Comparison of ENCODE assay signal across 9 cellular contexts in genomic region chr6:193773-194310, GRCh38.
DNase-seq lines count a peak whose midpoint lies in the region; ATAC-seq lines count a peak whose summit lies in the region.
"Had no signal": no experiment of that assay in that cellular context is flagged by ENCODE, and none has a peak within 500 bp of the region (broad histone marks: within the 10 kb centered on the region; RNA-seq: fewer than 3 reads in every experiment).

No MANE protein-coding gene starts in this region.

- peak overlapping the region; percentile 93 for H3K27ac Mint-ChIP-seq in activated CD4-positive, alpha-beta T cell treated with anti-CD3 and anti-CD28 coated beads for 36 hours
- H3K27ac Mint-ChIP-seq in stimulated activated effector memory CD8-positive, alpha-beta T cell treated with anti-CD3 and anti-CD28 coated beads, Interleukin-12 subunit alpha, Interleukin-12 subunit beta, amount 100 ng/mL, for 72 hours = peak overlapping the region; percentile 80

- no peaks in the 10 kb centered on the region for H3K9me3 ChIP-seq in Karpas-422 (ENCODE audit: low read length)
- H3K9me3 ChIP-seq: ovary had no signal

- peak overlapping the region; percentile 15; the same call in 1 of the 2 replicates for H2AFZ ChIP-seq in Karpas-422 (ENCODE audit: low read length)

- peak overlapping the region; percentile 11 for H3K4me3 Mint-ChIP-seq in activated CD4-positive, alpha-beta T cell treated with anti-CD3 and anti-CD28 coated beads for 36 hours
- H3K4me3 Mint-ChIP-seq in stimulated activated effector memory CD8-positive, alpha-beta T cell treated with anti-CD3 and anti-CD28 coated beads, Interleukin-12 subunit alpha, Interleukin-12 subunit beta, amount 100 ng/mL, for 72 hours = peak overlapping the region; percentile 33

- H3K4me1 ChIP-seq in Karpas-422 (ENCODE audit: low read length) = peaks cover 7% of the 10 kb centered on the region

- H3K27ac ChIP-seq in Karpas-422 (ENCODE audit: low read length) = no peak overlapping the region
- H3K27ac ChIP-seq: ovary had no signal

- no peaks in the 10 kb centered on the region for H4K20me1 ChIP-seq in Karpas-422 (ENCODE audit: insufficient read depth, low read depth, low read length)

- no peaks in the 10 kb centered on the region for H3K27me3 Mint-ChIP-seq in activated CD4-positive, alpha-beta T cell treated with anti-CD3 and anti-CD28 coated beads for 36 hours

- CTCF ChIA-PET in activated CD4-positive, alpha-beta T cell treated with anti-CD3 and anti-CD28 coated beads for 36 hours (lab: Charles Lee) = interaction anchor here (0.5 to 2.7 kb wide), 7 partner anchors 11 to 324 kb away, joined by 3 to 8 read pairs (median 4); partner anchors contain the start of gene IRF4

- DNase-seq in activated CD4-positive, alpha-beta T cell treated with anti-CD3 and anti-CD28 coated beads for 36 hours = peak; percentile 56
- DNase-seq in activated CD4-positive, alpha-beta T cell treated with anti-CD3 and anti-CD28 coated beads for 1 hour = no peak
- DNase-seq in Karpas-422 = no peak
- DNase-seq in activated T-helper 9 cell treated with anti-CD3 and anti-CD28 coated beads, Interleukin-2, amount 50 U/mL, for 16 hours (ENCODE audit: low read depth) = peak; percentile 21
- peak in 1 of 2 donors; percentile 65 for DNase-seq in stimulated activated effector memory CD8-positive, alpha-beta T cell treated with anti-CD3 and anti-CD28 coated beads, Interleukin-12 subunit alpha, Interleukin-12 subunit beta, amount 100 ng/mL, for 72 hours (ENCODE audit: low spot score in 2 of 2)
- DNase-seq in effector CD8-positive, alpha-beta T cell (lab: John Stamatoyannopoulos, UW) = no peak
- no peak for DNase-seq in left lobe of liver (ENCODE audit: low spot score)
- DNase-seq in dermis blood vessel endothelial cell = no peak
- DNase-seq: ovary had no signal

- peak overlapping the region; percentile 2 for H3K4me2 ChIP-seq in Karpas-422 (ENCODE audit: low read depth, low read length, poor library complexity, severe bottlenecking)

- peaks cover 7% of the 10 kb centered on the region for H3K36me3 Mint-ChIP-seq in activated CD4-positive, alpha-beta T cell treated with anti-CD3 and anti-CD28 coated beads for 36 hours (ENCODE audit: low read depth)
- no peaks in the 10 kb centered on the region for H3K36me3 Mint-ChIP-seq in stimulated activated effector memory CD8-positive, alpha-beta T cell treated with anti-CD3 and anti-CD28 coated beads, Interleukin-12 subunit alpha, Interleukin-12 subunit beta, amount 100 ng/mL, for 72 hours

- no peaks in the 10 kb centered on the region for H3K9me2 ChIP-seq in Karpas-422 (replicated peaks; ENCODE audit: insufficient read depth, low read length)

- H3K9me3 Mint-ChIP-seq in activated CD4-positive, alpha-beta T cell treated with anti-CD3 and anti-CD28 coated beads for 36 hours (ENCODE audit: low read depth) = peaks cover 12% of the 10 kb centered on the region
- H3K9me3 Mint-ChIP-seq in stimulated activated effector memory CD8-positive, alpha-beta T cell treated with anti-CD3 and anti-CD28 coated beads, Interleukin-12 subunit alpha, Interleukin-12 subunit beta, amount 100 ng/mL, for 72 hours = no peaks in the 10 kb centered on the region

- no peaks in the 10 kb centered on the region for H3K36me3 ChIP-seq in Karpas-422 (ENCODE audit: insufficient read depth, low read length)
- H3K36me3 ChIP-seq: ovary had no signal

- no peaks in the 10 kb centered on the region for H3K79me2 ChIP-seq in Karpas-422 (ENCODE audit: low read length)

- H3K27me3 ChIP-seq in Karpas-422 (ENCODE audit: low read length) = no peaks in the 10 kb centered on the region
- H3K27me3 ChIP-seq: ovary had no signal

- peaks cover 73% of the 10 kb centered on the region for H3K4me1 Mint-ChIP-seq in activated CD4-positive, alpha-beta T cell treated with anti-CD3 and anti-CD28 coated beads for 36 hours
- peaks cover 80% of the 10 kb centered on the region for H3K4me1 Mint-ChIP-seq in stimulated activated effector memory CD8-positive, alpha-beta T cell treated with anti-CD3 and anti-CD28 coated beads, Interleukin-12 subunit alpha, Interleukin-12 subunit beta, amount 100 ng/mL, for 72 hours

- POLR2A ChIA-PET in activated CD4-positive, alpha-beta T cell treated with anti-CD3 and anti-CD28 coated beads for 36 hours (lab: Charles Lee) = interaction anchor here (0.6 to 2.0 kb wide), 4 partner anchors 198 to 515 kb away, joined by 3 to 7 read pairs (median 4); partner anchors contain the start of gene IRF4

- ATAC-seq in activated CD4-positive, alpha-beta T cell treated with anti-CD3 and anti-CD28 coated beads for 36 hours = peak; percentile 67
- peak; percentile 76 for ATAC-seq in stimulated activated effector memory CD8-positive, alpha-beta T cell treated with anti-CD3 and anti-CD28 coated beads, Interleukin-12 subunit alpha, Interleukin-12 subunit beta, amount 100 ng/mL, for 72 hours
- no peak for ATAC-seq in left lobe of liver

- intact Hi-C loops in activated CD4-positive, alpha-beta T cell treated with anti-CD3 and anti-CD28 coated beads for 36 hours (cut with DNase I, micrococcal nuclease) = loop anchor here (1.0 to 2.0 kb wide), 6 partner anchors 15 to 98 kb away; partner anchors contain the start of gene DUSP22 (in 1 of the 2)

- no peak overlapping the region for H3K9ac ChIP-seq in Karpas-422 (ENCODE audit: low read length)

- H3K4me3 ChIP-seq in Karpas-422 (ENCODE audit: low read length) = no peak overlapping the region
- H3K4me3 ChIP-seq: ovary had no signal

Comparison
In these comparisons a context has a peak if more than half of its experiments do, and no peak if none do; other contexts are left out.
1. DNase-seq: peak in activated CD4-positive, alpha-beta T cell treated with anti-CD3 and anti-CD28 coated beads for 36 hours (single experiment) and activated T-helper 9 cell treated with anti-CD3 and anti-CD28 coated beads, Interleukin-2, amount 50 U/mL, for 16 hours (single experiment); none in activated CD4-positive, alpha-beta T cell treated with anti-CD3 and anti-CD28 coated beads for 1 hour (single experiment), Karpas-422 (single experiment), effector CD8-positive, alpha-beta T cell (single experiment), left lobe of liver (single experiment) and dermis blood vessel endothelial cell (single experiment).